8 cellular contexts compared by ENCODE assay signal in the genomic region with DNA sequence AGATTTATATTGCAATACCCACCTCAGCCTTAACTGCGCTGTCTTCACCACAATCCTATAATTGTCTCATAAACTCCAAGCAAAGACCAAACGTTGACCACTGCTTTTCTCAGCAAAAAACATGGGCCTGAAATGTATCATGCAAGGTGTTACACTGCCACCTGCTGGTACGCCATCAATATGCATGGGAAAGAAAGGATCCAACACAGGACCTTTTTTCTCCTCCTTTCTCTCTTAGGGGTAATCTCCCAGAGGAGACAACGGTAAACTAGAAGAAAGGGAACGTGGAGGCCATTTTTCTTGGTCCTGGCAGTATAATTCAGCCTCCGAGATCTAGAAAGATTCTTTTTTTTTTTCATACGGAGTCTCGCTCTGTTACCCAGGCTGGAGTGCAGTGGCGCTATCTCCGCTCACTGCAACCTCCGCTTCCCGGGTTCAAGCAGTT.
A peak's percentile ranks its signal among the peaks of the same experiment; 100 is the strongest.
DNase-seq lines count a peak whose midpoint lies in the region; ATAC-seq and TF ChIP-seq lines count a peak whose summit lies in the region.

No MANE protein-coding gene starts in this region.

- TF ChIP-seq POLR2A in vagina (IDR thresholded peaks at IDR 0.05): no peak

- peak; percentile 75 to 84 for ATAC-seq in activated naive CD4-positive, alpha-beta T cell treated with anti-CD3 and anti-CD28 coated beads, Interleukin-2, amount 50 U/mL, for 72 hours
- peak; percentile 84 for ATAC-seq in Right ventricle myocardium inferior

- H3K27ac Mint-ChIP-seq in activated naive CD4-positive, alpha-beta T cell treated with anti-CD3 and anti-CD28 coated beads, Interleukin-2, amount 50 U/mL, for 72 hours: peak overlapping the region in 1 of 2 donors; percentile 38
- no peak overlapping the region for H3K27ac Mint-ChIP-seq in progenitor cell of endocrine pancreas

- no peak overlapping the region for H3K4me3 Mint-ChIP-seq in progenitor cell of endocrine pancreas (ENCODE audit: low read depth)

- TF ChIP-seq CTCF in progenitor cell of endocrine pancreas (IDR thresholded peaks at IDR 0.05; ENCODE audit: unreplicated experiment) (peak; percentile 98), vagina (IDR thresholded peaks at IDR 0.05) (peak; percentile 80 to 95 (median 85))

- H3K27me3 Mint-ChIP-seq in progenitor cell of endocrine pancreas: peaks cover 4% of the 10 kb centered on the region

- no peaks in the 10 kb centered on the region for H3K9me3 Mint-ChIP-seq in activated naive CD4-positive, alpha-beta T cell treated with anti-CD3 and anti-CD28 coated beads, Interleukin-2, amount 50 U/mL, for 72 hours
- H3K9me3 Mint-ChIP-seq in progenitor cell of endocrine pancreas (ENCODE audit: low read depth): no peaks in the 10 kb centered on the region

- no peaks in the 10 kb centered on the region for H3K36me3 Mint-ChIP-seq in activated naive CD4-positive, alpha-beta T cell treated with anti-CD3 and anti-CD28 coated beads, Interleukin-2, amount 50 U/mL, for 72 hours
- no peaks in the 10 kb centered on the region for H3K36me3 Mint-ChIP-seq in progenitor cell of endocrine pancreas (ENCODE audit: insufficient read depth)

- H3K4me1 Mint-ChIP-seq in progenitor cell of endocrine pancreas (ENCODE audit: low read depth): no peaks in the 10 kb centered on the region

- no peak overlapping the region for H3K27ac ChIP-seq in vagina

- peak; percentile 66 for DNase-seq in GDM1 (lab: John Stamatoyannopoulos, UW)
- DNase-seq in HCEC 1CT: peak; percentile 76
- DNase-seq in NCI-H1092 treated with DMSO at 0.1 percent for 48 hours (lab: John Stamatoyannopoulos, UW): peak; percentile 70
- DNase-seq in SKM-1 (lab: John Stamatoyannopoulos, UW; ENCODE audit: unreplicated experiment): peak; percentile 43
- peak; percentile 67 to 84 for DNase-seq in activated naive CD4-positive, alpha-beta T cell treated with anti-CD3 and anti-CD28 coated beads, Interleukin-2, amount 50 U/mL, for 72 hours (ENCODE audit: low spot score in 2 of 2)
- peak; percentile 77 for DNase-seq in Right ventricle myocardium inferior (ENCODE audit: missing footprints)
- DNase-seq in progenitor cell of endocrine pancreas (ENCODE audit: low spot score, unreplicated experiment): peak; percentile 76
- no peak for DNase-seq in vagina (ENCODE audit: extremely low spot score in 2 of 2)

- H3K27me3 ChIP-seq in vagina: no peaks in the 10 kb centered on the region

- H3K4me1 ChIP-seq in vagina: peaks cover 5% of the 10 kb centered on the region

- no peaks in the 10 kb centered on the region for H3K9me3 ChIP-seq in vagina

- H3K36me3 ChIP-seq in vagina: no peaks in the 10 kb centered on the region

- no peak overlapping the region for H3K4me3 ChIP-seq in vagina

- intact Hi-C loops in Right ventricle myocardium inferior (cut with DNase I): loop anchor here (1.0 to 2.0 kb wide), 2 partner anchors 79 to 131 kb away; a partner anchor contains a TSS
- intact Hi-C loops in vagina (cut with DNase I): loop anchor here (5.0 kb wide), 1 partner anchor 130 kb away; no protein-coding TSS in a partner anchor

Comparison
In these comparisons a context has a peak if more than half of its experiments do, and no peak if none do; other contexts are left out.
1. DNase-seq: peak in GDM1 (single experiment), HCEC 1CT (single experiment), NCI-H1092 treated with DMSO at 0.1 percent for 48 hours (single experiment), SKM-1 (single experiment), activated naive CD4-positive, alpha-beta T cell treated with anti-CD3 and anti-CD28 coated beads, Interleukin-2, amount 50 U/mL, for 72 hours (2 of 2), Right ventricle myocardium inferior (single experiment) and progenitor cell of endocrine pancreas (single experiment); none in vagina (0 of 2).